Comparison of ENCODE assay signal across 10 cellular contexts in genomic region chr5:77239126-77239741, GRCh38. TPM values are rescaled to one million over a fixed set of nuclear protein-coding genes. Genes with fewer than 3 reads are reported as not detected.
A peak's percentile ranks its signal among the peaks of the same experiment; 100 is the strongest.
DNase-seq lines count a peak whose midpoint lies in the region; ATAC-seq, FAIRE-seq and TF ChIP-seq lines count a peak whose summit lies in the region.
"Had no signal": no experiment of that assay in that cellular context is flagged by ENCODE, and none has a peak within 500 bp of the region (broad histone marks: within the 10 kb centered on the region; RNA-seq: fewer than 3 reads in every experiment).

No MANE protein-coding gene starts in this region.

- no peak overlapping the region for H3K9ac ChIP-seq in adipocyte (ENCODE audit: low read length)
- no peak overlapping the region for H3K9ac ChIP-seq in HepG2 (ENCODE audit: insufficient read depth, low read depth, low read length)

- BruUV-seq in Caco-2 (replicated peaks; lab: Mats Ljungman, UMichigan) (no TSS peak), HepG2 (replicated peaks; lab: Mats Ljungman, UMichigan) (no TSS peak)

- WGBS in HepG2 (ENCODE audit: low lambda C conversion rate): 2% methylated on average over 3 of the region's 3 CpGs

- H3K36me3 ChIP-seq in Caco-2 (ENCODE audit: control insufficient read depth, insufficient read depth, low read length) (no peaks in the 10 kb centered on the region), adipocyte (ENCODE audit: control insufficient read depth, insufficient read depth, low read length, severe bottlenecking) (no peaks in the 10 kb centered on the region), HepG2 (replicated peaks in 1 of 2; ENCODE audit: control insufficient read depth in 1 of 2, insufficient read depth in 2 of 2, low read length in 2 of 2) (no peaks in the 10 kb centered on the region)

- peaks cover 7% of the 10 kb centered on the region for H3K4me1 Mint-ChIP-seq in Caco-2 (ENCODE audit: low read depth, unreplicated experiment)
- H3K4me1 Mint-ChIP-seq: activated naive CD4-positive, alpha-beta T cell treated with anti-CD3 and anti-CD28 coated beads, Interleukin-2, amount 50 U/mL, for 24 hours had no signal

- POLR2A ChIA-PET in Caco-2 (lab: Charles Lee): no interaction called here
- POLR2A ChIA-PET in HepG2 (lab: Yijun Ruan, JAX): no interaction called here

- no peak for TF ChIP-seq POLR2A in HepG2 (IDR thresholded peaks at IDR 0.05; ENCODE audit: insufficient read depth in 1 of 2, low read depth in 2 of 2, low read length in 2 of 2)

- H3K27me3 Mint-ChIP-seq in Caco-2 (ENCODE audit: insufficient read depth, unreplicated experiment): no peaks in the 10 kb centered on the region

- peaks cover 10% of the 10 kb centered on the region for H3K9me3 Mint-ChIP-seq in Caco-2 (ENCODE audit: unreplicated experiment)
- H3K9me3 Mint-ChIP-seq: activated naive CD4-positive, alpha-beta T cell treated with anti-CD3 and anti-CD28 coated beads, Interleukin-2, amount 50 U/mL, for 24 hours had no signal

- H3K36me3 Mint-ChIP-seq in Caco-2 (ENCODE audit: insufficient read depth, unreplicated experiment): no peaks in the 10 kb centered on the region
- H3K36me3 Mint-ChIP-seq: activated naive CD4-positive, alpha-beta T cell treated with anti-CD3 and anti-CD28 coated beads, Interleukin-2, amount 50 U/mL, for 24 hours had no signal

- intact Hi-C loops in Caco-2 (cut with micrococcal nuclease; ENCODE audit: unreplicated experiment): loop anchor here (1.0 kb wide), 2 partner anchors 95 to 371 kb away; no protein-coding TSS in a partner anchor
- intact Hi-C loops in HepG2 (cut with micrococcal nuclease; ENCODE audit: unreplicated experiment): loop anchor here (1.0 kb wide), 2 partner anchors 95 to 371 kb away; no protein-coding TSS in a partner anchor

- TF ChIP-seq RAD21 in HepG2 (CRISPR knock-in tag; IDR thresholded peaks at IDR 0.05): no peak

- no peak overlapping the region for H3K27ac Mint-ChIP-seq in Caco-2 (ENCODE audit: unreplicated experiment)
- H3K27ac Mint-ChIP-seq: activated naive CD4-positive, alpha-beta T cell treated with anti-CD3 and anti-CD28 coated beads, Interleukin-2, amount 50 U/mL, for 24 hours had no signal

- H3K9me3 ChIP-seq in Caco-2: 0 out of 2 replicates have a peak, but pooled peaks cover 5% of the 10 kb centered on the region
- peaks cover 7% of the 10 kb centered on the region for H3K9me3 ChIP-seq in adipocyte (ENCODE audit: control insufficient read depth, low read length)
- no peaks in the 10 kb centered on the region for H3K9me3 ChIP-seq in HepG2 (ENCODE audit: low read length)

- no peaks in the 10 kb centered on the region for H3K4me1 ChIP-seq in Caco-2
- H3K4me1 ChIP-seq in adipocyte (ENCODE audit: control insufficient read depth, insufficient read depth, low read length): no peaks in the 10 kb centered on the region
- H3K4me1 ChIP-seq in HepG2 (ENCODE audit: insufficient read depth, low read length): no peaks in the 10 kb centered on the region

- peak; percentile 64; the same call in 2 of the 3 replicates for ATAC-seq in HepG2
- ATAC-seq in HG03108 (IDR thresholded peaks at IDR 0.05; ENCODE audit: unreplicated experiment): no peak
- no peak for ATAC-seq in GM18511 (IDR thresholded peaks at IDR 0.05; ENCODE audit: unreplicated experiment)

- CTCF ChIA-PET in Caco-2 (lab: Charles Lee): interaction anchor here (0.9 to 1.2 kb wide), 2 partner anchors 94 to 198 kb away, joined by 4 read pairs; no protein-coding TSS in a partner anchor
- CTCF ChIA-PET in HepG2 (lab: Yijun Ruan, JAX; ENCODE audit: low intra/inter-chr PET ratio, low total read pairs): interaction anchor here (2.2 to 2.3 kb wide), 2 partner anchors 94 to 372 kb away, joined by 12 to 13 read pairs; no protein-coding TSS in a partner anchor

- no peak overlapping the region for H3K27ac ChIP-seq in HepG2 (ENCODE audit: extremely low read length, insufficient read depth, low read length)

- H3K27me3 ChIP-seq in Caco-2 (replicated peaks; ENCODE audit: control insufficient read depth, insufficient read depth, low read length) (no peaks in the 10 kb centered on the region), adipocyte (replicated peaks; ENCODE audit: control insufficient read depth, insufficient read depth, low read length) (peaks cover 7% of the 10 kb centered on the region), HepG2 (ENCODE audit: control insufficient read depth in 1 of 2, insufficient read depth in 2 of 2, low read length in 2 of 2) (0 out of 5 replicates have a peak, but pooled peaks cover 0 to under 1% of the 10 kb centered on the region in 2 experiments)

- DNase-seq in Caco-2 (peak in 1 of 2 experiments; percentile 25), HFF-Myc (ENCODE audit: extremely low read depth, low read depth) (no peak), adipocyte (ENCODE audit: low read depth) (peak; percentile 25), HepG2 (ENCODE audit: low spot score) (peak; percentile 12), activated T-cell treated with anti-CD3 and anti-CD28 coated beads for 4 hours (no peak), DMS114 treated with DMSO at 0.1 percent for 48 hours (lab: John Stamatoyannopoulos, UW; ENCODE audit: unreplicated experiment) (no peak)

- TF ChIP-seq CTCF in Caco-2 (IDR thresholded peaks at IDR 0.05; ENCODE audit: insufficient read depth in 1 of 2, low read depth in 1 of 2, low read length in 1 of 2, severe bottlenecking in 1 of 2, unreplicated experiment in 1 of 2) (peak; percentile 52), HFF-Myc (IDR thresholded peaks at IDR 0.05; ENCODE audit: low read depth, low read length, missing control alignments) (peak; percentile 32), HepG2 (CRISPR knock-in tag; IDR thresholded peaks at IDR 0.05) (no peak)

- H4K20me1 ChIP-seq in HepG2 (ENCODE audit: insufficient read depth, low read length): no peaks in the 10 kb centered on the region

- no peak overlapping the region for H2AFZ ChIP-seq in HepG2 (ENCODE audit: low read length)

- H3K4me2 ChIP-seq in HepG2 (ENCODE audit: low read depth, low read length): no peak overlapping the region

- no peak overlapping the region for H3K4me3 Mint-ChIP-seq in Caco-2 (ENCODE audit: unreplicated experiment)
- H3K4me3 Mint-ChIP-seq: activated naive CD4-positive, alpha-beta T cell treated with anti-CD3 and anti-CD28 coated beads, Interleukin-2, amount 50 U/mL, for 24 hours had no signal

- peak; percentile 56 for FAIRE-seq in HepG2 (lab: Jason Lieb, UNC)

- H3K4me3 ChIP-seq in Caco-2 (ENCODE audit: low read depth, low read length) (no peak overlapping the region), HFF-Myc (replicated peaks; ENCODE audit: low read depth, low read length) (no peak overlapping the region), adipocyte (ENCODE audit: low read length) (no peak overlapping the region), HepG2 (replicated peaks in 1 of 3; ENCODE audit: insufficient read depth in 1 of 3, low read depth in 2 of 3, low read length in 3 of 3) (no peak overlapping the region)
- H3K4me3 ChIP-seq: lung had no signal

- H3K79me2 ChIP-seq in HepG2 (ENCODE audit: insufficient read depth, low read length): no peaks in the 10 kb centered on the region

- TF ChIP-seq EP300 in HepG2 (IDR thresholded peaks at IDR 0.05; ENCODE audit: low read depth in 2 of 2, low read length in 2 of 2) (no peak), HepG2 (CRISPR knock-in tag; IDR thresholded peaks at IDR 0.05; ENCODE audit: borderline replicate concordance) (no peak)

- in situ Hi-C loops in HepG2 (cut with HindIII; ENCODE audit: extremely low pct_ligation_motif_present, low pct_unique_long_range_greater_than_20kb): loop anchor here (5.0 kb wide), 1 partner anchor 97 kb away; no protein-coding TSS in a partner anchor

TF ChIP-seq in HepG2, 621 proteins besides CTCF, POLR2A, EP300 and RAD21:
- TF ChIP-seq CENPT (CRISPR knock-in tag; IDR thresholded peaks at IDR 0.05; ENCODE audit: low read depth): no peak
- no peak for TF ChIP-seq ZIK1 (CRISPR knock-in tag; IDR thresholded peaks at IDR 0.05; ENCODE audit: borderline replicate concordance, low read depth)
- TF ChIP-seq STAG1 (CRISPR knock-in tag; IDR thresholded peaks at IDR 0.05): peak; percentile 27; the same call in 1 of the 2 replicates
- TF ChIP-seq RBAK (CRISPR knock-in tag; IDR thresholded peaks at IDR 0.05): no peak
- no peak for TF ChIP-seq HNF4A (CRISPR knock-in tag; IDR thresholded peaks at IDR 0.05)
- peak; percentile 39; the same call in 1 of the 2 replicates for TF ChIP-seq SMC3 (IDR thresholded peaks at IDR 0.05; ENCODE audit: low read length)
- no peak for TF ChIP-seq ZNF577 (CRISPR knock-in tag; IDR thresholded peaks at IDR 0.05; ENCODE audit: borderline replicate concordance, low read depth)
- no peak for TF ChIP-seq ZNF260 (CRISPR knock-in tag; IDR thresholded peaks at IDR 0.05; ENCODE audit: borderline replicate concordance, low read depth)
- TF ChIP-seq ZNF121 (CRISPR knock-in tag; IDR thresholded peaks at IDR 0.05): no peak

RNA-seq across cellular contexts. Expression of gene PDE8B, which starts 28.8 kb away (rescaled TPM):
- 0.86 and 1.9 TPM in 2 replicates for total RNA-seq in Caco-2 (2022)
- not detected in 2 replicates for total RNA-seq in HepG2 (2016; rRNA removed; fragmentation: Illumina TruSeq; extraction: Trizol)
- total RNA-seq in HepG2 (2016; cell fraction: cytosol; rRNA removed; fragmentation: Illumina TruSeq; extraction: Trizol; ENCODE audit: low read depth): not detected in 2 replicates
- not detected in 2 replicates for total RNA-seq in HepG2 (2016; cell fraction: insoluble cytoplasmic fraction; rRNA removed; fragmentation: Illumina TruSeq; extraction: Trizol)
- total RNA-seq in HepG2 (2016; cell fraction: membrane; rRNA removed; fragmentation: Illumina TruSeq; extraction: Trizol): 0.19 TPM in 1 of 2 replicates, not detected in the other
- not detected in 2 replicates for total RNA-seq in HepG2 (2016; cell fraction: nucleus; rRNA removed; fragmentation: Illumina TruSeq; extraction: Trizol)
- polyA plus RNA-seq in HepG2 (2011; rRNA removed): 0.07 and 0.16 TPM in 2 replicates
- 0.06 and 0.07 TPM in 2 replicates for polyA plus RNA-seq in HepG2 (2011; cell fraction: cytosol; rRNA removed)
- polyA plus RNA-seq in HepG2 (2011; cell fraction: nucleus; rRNA removed): 0.17 TPM in 1 of 2 replicates, not detected in the other
- 0.39 and 0.45 TPM in 2 replicates for polyA plus RNA-seq in HepG2 (2012)
- not detected in 2 replicates for polyA plus RNA-seq in HepG2 (2016; cell fraction: cytosol; fragmentation: Illumina TruSeq; extraction: Trizol; ENCODE audit: low read depth)
- polyA plus RNA-seq in HepG2 (2016; cell fraction: insoluble cytoplasmic fraction; fragmentation: Illumina TruSeq; extraction: Trizol; ENCODE audit: low read depth): not detected in 2 replicates
- polyA plus RNA-seq in HepG2 (2016; cell fraction: membrane; fragmentation: Illumina TruSeq; extraction: Trizol; ENCODE audit: low read depth): not detected in 2 replicates
- polyA plus RNA-seq in HepG2 (2016; cell fraction: nucleus; fragmentation: Illumina TruSeq; extraction: Trizol; ENCODE audit: insufficient read depth, low read depth): not detected in 2 replicates
- polyA minus RNA-seq in HepG2 (2011; rRNA and poly(A)+ RNA removed; ENCODE audit: low replicate concordance): 36.7 TPM in 1 of 2 replicates, not detected in the other
- 0.30 TPM in 1 of 2 replicates, not detected in the other for polyA minus RNA-seq in HepG2 (2011; cell fraction: cytosol; rRNA and poly(A)+ RNA removed)
- polyA minus RNA-seq in HepG2 (2011; cell fraction: nucleus; rRNA and poly(A)+ RNA removed): 0.99 and 1.0 TPM in 2 replicates

Comparison
In these comparisons a context has a peak if more than half of its experiments do, and no peak if none do; other contexts are left out.
1. DNase-seq: peak in adipocyte (single experiment) and HepG2 (single experiment); none in HFF-Myc (single experiment), activated T-cell treated with anti-CD3 and anti-CD28 coated beads for 4 hours (single experiment) and DMS114 treated with DMSO at 0.1 percent for 48 hours (single experiment).